In the genomic region with DNA sequence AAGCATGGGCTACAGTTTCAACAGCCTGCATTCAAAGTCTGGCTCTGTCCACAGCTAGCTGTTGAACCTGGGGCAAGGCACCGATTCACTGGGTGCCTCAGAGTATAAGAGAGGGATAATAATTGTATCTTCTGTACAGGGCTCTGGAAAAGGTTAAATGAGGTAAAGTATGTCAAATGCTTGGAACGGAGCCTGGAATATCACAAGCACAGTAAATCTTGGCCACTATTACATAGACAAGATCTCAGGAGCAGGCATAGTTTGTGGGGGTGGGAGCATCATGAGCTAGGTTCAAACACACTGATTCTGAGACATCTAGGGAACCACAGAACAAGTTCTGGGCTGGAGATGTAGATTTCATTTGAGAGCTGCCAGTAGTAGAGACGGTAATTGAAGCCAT, we compare ENCODE assay signal across 1 cellular context.
TF ChIP-seq lines count a peak whose summit lies in the region.

No MANE protein-coding gene starts in this region.

TF ChIP-seq in SK-N-SH, 30 proteins besides CTCF, POLR2A, EP300 and RAD21 (continued from another document):
- TF ChIP-seq, protein P1, sequence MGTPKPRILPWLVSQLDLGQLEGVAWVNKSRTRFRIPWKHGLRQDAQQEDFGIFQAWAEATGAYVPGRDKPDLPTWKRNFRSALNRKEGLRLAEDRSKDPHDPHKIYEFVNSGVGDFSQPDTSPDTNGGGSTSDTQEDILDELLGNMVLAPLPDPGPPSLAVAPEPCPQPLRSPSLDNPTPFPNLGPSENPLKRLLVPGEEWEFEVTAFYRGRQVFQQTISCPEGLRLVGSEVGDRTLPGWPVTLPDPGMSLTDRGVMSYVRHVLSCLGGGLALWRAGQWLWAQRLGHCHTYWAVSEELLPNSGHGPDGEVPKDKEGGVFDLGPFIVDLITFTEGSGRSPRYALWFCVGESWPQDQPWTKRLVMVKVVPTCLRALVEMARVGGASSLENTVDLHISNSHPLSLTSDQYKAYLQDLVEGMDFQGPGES (IDR thresholded peaks at IDR 0.05; ENCODE audit: low read depth, low read length) = no peak
- peak; percentile 30 for TF ChIP-seq CHD2 (IDR thresholded peaks at IDR 0.05; ENCODE audit: low read length, partially characterized antibody)
- TF ChIP-seq, protein P2, sequence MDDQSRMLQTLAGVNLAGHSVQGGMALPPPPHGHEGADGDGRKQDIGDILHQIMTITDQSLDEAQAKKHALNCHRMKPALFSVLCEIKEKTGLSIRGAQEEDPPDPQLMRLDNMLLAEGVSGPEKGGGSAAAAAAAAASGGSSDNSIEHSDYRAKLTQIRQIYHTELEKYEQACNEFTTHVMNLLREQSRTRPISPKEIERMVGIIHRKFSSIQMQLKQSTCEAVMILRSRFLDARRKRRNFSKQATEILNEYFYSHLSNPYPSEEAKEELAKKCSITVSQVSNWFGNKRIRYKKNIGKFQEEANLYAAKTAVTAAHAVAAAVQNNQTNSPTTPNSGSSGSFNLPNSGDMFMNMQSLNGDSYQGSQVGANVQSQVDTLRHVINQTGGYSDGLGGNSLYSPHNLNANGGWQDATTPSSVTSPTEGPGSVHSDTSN (IDR thresholded peaks at IDR 0.05) = peak; percentile 89
- no peak for TF ChIP-seq ELF1 (IDR thresholded peaks at IDR 0.05)
- TF ChIP-seq GABPA (IDR thresholded peaks at IDR 0.05; ENCODE audit: low read depth) = no peak
- no peak for TF ChIP-seq FOSL2 (IDR thresholded peaks at IDR 0.05; ENCODE audit: borderline replicate concordance, low read depth)
- TF ChIP-seq RFX5 (IDR thresholded peaks at IDR 0.05; ENCODE audit: low read length) = no peak
- TF ChIP-seq RXRA (IDR thresholded peaks at IDR 0.05; ENCODE audit: borderline replicate concordance, low read depth) = peak; percentile 92
- 0 out of 2 replicates have a peak, but pooled peaks have one; percentile 53 for TF ChIP-seq SIN3A (IDR thresholded peaks at IDR 0.05; ENCODE audit: borderline replicate concordance, low read depth, low read length)
- TF ChIP-seq RCOR1 (IDR thresholded peaks at IDR 0.05; ENCODE audit: low read length) = no peak
- TF ChIP-seq POLR2AphosphoS5 (IDR thresholded peaks at IDR 0.05; ENCODE audit: low read depth, low read length) = peak; percentile 86; the same call in 1 of the 2 replicates
- TF ChIP-seq SMC3 (IDR thresholded peaks at IDR 0.05; ENCODE audit: low read depth, low read length) = no peak
- no peak for TF ChIP-seq MXI1 (IDR thresholded peaks at IDR 0.05; ENCODE audit: low read depth, low read length)
- TF ChIP-seq NRF1 (IDR thresholded peaks at IDR 0.05; ENCODE audit: low read depth, low read length) = no peak
- no peak for TF ChIP-seq FOXM1 (IDR thresholded peaks at IDR 0.05; ENCODE audit: low read depth)
- peak; percentile 95 for TF ChIP-seq NFIC (IDR thresholded peaks at IDR 0.05; ENCODE audit: borderline replicate concordance)
- TF ChIP-seq YY1 (IDR thresholded peaks at IDR 0.05; ENCODE audit: low read depth) = no peak
